ENCODE assay signal across 8 cellular contexts in the genomic region with DNA sequence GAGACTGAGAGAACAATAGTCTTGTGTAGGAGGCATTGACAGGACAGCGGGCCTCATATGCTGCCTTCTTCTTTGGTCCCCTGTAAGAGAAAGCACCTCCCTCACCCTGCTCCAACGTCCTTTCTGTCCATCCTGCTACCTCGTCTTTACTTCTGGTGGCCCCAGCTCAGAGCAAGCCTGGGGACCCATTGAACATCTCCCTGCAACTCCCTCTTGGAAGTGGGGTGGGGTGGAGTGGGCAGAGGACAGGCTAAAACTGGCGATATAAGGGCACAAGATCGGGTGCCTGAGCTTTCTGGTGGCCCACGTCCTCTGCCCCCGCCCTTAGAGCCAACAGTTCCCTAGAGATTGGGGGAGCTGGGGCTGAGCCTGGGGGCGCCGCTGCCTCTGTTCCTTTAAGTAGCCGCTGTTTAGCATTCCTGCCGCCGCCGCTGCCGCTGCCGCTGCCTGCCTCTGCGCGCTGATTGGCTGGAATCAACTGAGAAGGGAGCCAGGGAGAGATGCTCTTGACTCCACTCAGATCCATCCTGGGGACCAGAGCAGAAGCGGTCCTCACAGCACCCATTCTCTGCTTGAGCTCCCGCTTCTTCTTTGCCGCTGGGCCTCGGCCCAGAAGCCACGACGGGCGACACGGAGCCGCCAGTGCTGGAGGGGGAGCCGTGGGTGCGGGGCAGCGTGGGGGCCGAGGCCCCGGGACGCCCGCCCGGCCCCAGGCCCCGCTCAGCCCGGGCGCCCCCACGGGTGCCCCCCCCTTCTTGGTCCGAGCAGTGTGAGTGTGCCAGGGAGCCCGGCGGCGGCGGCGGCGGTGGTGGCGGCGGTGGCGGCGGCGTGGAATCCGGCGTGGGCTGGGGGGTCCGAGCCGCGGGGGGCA. TPM values are rescaled to one million over a fixed set of nuclear protein-coding genes. Genes with fewer than 3 reads are reported as not detected.
DNase-seq lines count a peak whose midpoint lies in the region; ATAC-seq lines count a peak whose summit lies in the region.

A gene (plus strand): TSS at position 510 of the 871 bp plus-strand sequence. CDS start 367 bp downstream, outside the sequence.

- DNase-seq in DMS53 (lab: John Stamatoyannopoulos, UW) (peak; percentile 75), head of caudate nucleus (peak; percentile 58 to 89 (median 79)), posterior vena cava (ENCODE audit: low spot score) (no peak), OCI-M1 (lab: John Stamatoyannopoulos, UW) (no peak)
- peak; percentile 56 for DNase-seq in activated T-cell treated with anti-CD3 and anti-CD28 coated beads, Interleukin-2, amount 50 U/mL, for 24 hours
- DNase-seq in effector CD8-positive, alpha-beta T cell (lab: John Stamatoyannopoulos, UW) = no peak

- H3K27me3 Mint-ChIP-seq in IgD-negative memory B cell = peaks cover 19% of the 10 kb centered on the region
- H3K27me3 Mint-ChIP-seq in activated T-cell treated with anti-CD3 and anti-CD28 coated beads, Interleukin-2, amount 50 U/mL, for 24 hours = peaks cover 61% of the 10 kb centered on the region

- no peak within 1 kb of the TSS for H3K27ac Mint-ChIP-seq in IgD-negative memory B cell
- no peak within 1 kb of the TSS for H3K27ac Mint-ChIP-seq in activated T-cell treated with anti-CD3 and anti-CD28 coated beads, Interleukin-2, amount 50 U/mL, for 24 hours

- H3K9me3 Mint-ChIP-seq in IgD-negative memory B cell = no peaks in the 10 kb centered on the region
- H3K9me3 Mint-ChIP-seq in activated T-cell treated with anti-CD3 and anti-CD28 coated beads, Interleukin-2, amount 50 U/mL, for 24 hours = no peaks in the 10 kb centered on the region

- H3K4me1 Mint-ChIP-seq in IgD-negative memory B cell = no peaks in the 10 kb centered on the region
- no peaks in the 10 kb centered on the region for H3K4me1 Mint-ChIP-seq in activated T-cell treated with anti-CD3 and anti-CD28 coated beads, Interleukin-2, amount 50 U/mL, for 24 hours (ENCODE audit: low read depth)

- peaks cover 6% of the 10 kb centered on the region for H3K36me3 Mint-ChIP-seq in IgD-negative memory B cell
- H3K36me3 Mint-ChIP-seq in activated T-cell treated with anti-CD3 and anti-CD28 coated beads, Interleukin-2, amount 50 U/mL, for 24 hours (ENCODE audit: low read depth) = no peaks in the 10 kb centered on the region

- intact Hi-C loops in head of caudate nucleus (cut with DNase I) = loop anchor here (10.0 kb wide), 1 partner anchor 310 kb away; a partner anchor contains a TSS
- intact Hi-C loops in posterior vena cava (cut with DNase I) = no loop called here

- peak within 1 kb of the TSS; percentile 12 to 87 (median 78) for H3K4me3 Mint-ChIP-seq in IgD-negative memory B cell
- H3K4me3 Mint-ChIP-seq in activated T-cell treated with anti-CD3 and anti-CD28 coated beads, Interleukin-2, amount 50 U/mL, for 24 hours = peak within 1 kb of the TSS; percentile 61

- no peak for ATAC-seq in GM18867 (IDR thresholded peaks at IDR 0.05; ENCODE audit: unreplicated experiment)

RNA-seq across cellular contexts. Expression of the gene that starts here (rescaled TPM):
- 1.2 TPM for polyA plus RNA-seq in IgD-negative memory B cell
- 10 to 100 TPM; 13.2 to 19.4 TPM for total RNA-seq in posterior vena cava

Comparison
In these comparisons a context has a peak if more than half of its experiments do, and no peak if none do; other contexts are left out.
1. DNase-seq: peak in DMS53 (single experiment), activated T-cell treated with anti-CD3 and anti-CD28 coated beads, Interleukin-2, amount 50 U/mL, for 24 hours (single experiment) and head of caudate nucleus (42 of 42); none in posterior vena cava (single experiment), effector CD8-positive, alpha-beta T cell (single experiment) and OCI-M1 (single experiment).